20 cellular contexts compared by ENCODE assay signal in genomic region chr11:13026722-13027121, GRCh38. TPM values are rescaled to one million over a fixed set of nuclear protein-coding genes. Genes with fewer than 3 reads are reported as not detected.
"Had no signal": no experiment of that assay in that cellular context is flagged by ENCODE, and none has a peak within 500 bp of the region (broad histone marks: within the 10 kb centered on the region; RNA-seq: fewer than 3 reads in every experiment).

No MANE protein-coding gene starts in this region.

- DNase-seq: KBM-7, MV-4-11, NCI-H1048, NCI-H1105, NCI-H1436 treated with DMSO at 0.1 percent for 48 hours, NCI-H1694, NCI-H187 treated with DMSO at 0.1 percent for 48 hours, NCI-H2029 treated with DMSO at 0.1 percent for 48 hours, NCI-H2171 treated with DMSO at 0.1 percent for 48 hours, NCI-H345, NCI-H446 treated with DMSO at 0.1 percent for 48 hours, NCI-H510A treated with DMSO at 0.1 percent for 48 hours, NCI-H774, RPMI8226, SHP77, SK-N-SH had no signal

- H3K9ac ChIP-seq: SK-N-SH had no signal

- FAIRE-seq: HepG2 had no signal

- H3K4me2 ChIP-seq: SK-N-SH had no signal

- H3K9me3 ChIP-seq: SK-N-SH had no signal

- H3K36me3 Mint-ChIP-seq: IgD-negative memory B cell had no signal

- H3K4me3 Mint-ChIP-seq: IgD-negative memory B cell had no signal

- ATAC-seq: HepG2 had no signal

- H3K4me1 Mint-ChIP-seq: IgD-negative memory B cell had no signal

- H3K27ac Mint-ChIP-seq: IgD-negative memory B cell had no signal

RNA-seq across cellular contexts. Expression of gene RASSF10, which starts 17.6 kb away (rescaled TPM):
- total RNA-seq: HepG2, LHCN-M2, MCF 10A had no signal
- polyA plus RNA-seq: HepG2, IgD-negative memory B cell, SK-N-SH had no signal
